In genomic region chr5:176591667-176592066, GRCh38 we compare ENCODE assay signal across 7 cellular contexts. TPM values are rescaled to one million over a fixed set of nuclear protein-coding genes. Genes with fewer than 3 reads are reported as not detected.
DNase-seq lines count a peak whose midpoint lies in the region; ATAC-seq, FAIRE-seq and TF ChIP-seq lines count a peak whose summit lies in the region.
"Not testable (repeated sequence)": the region's sequence is repeated elsewhere in the genome, so short reads cannot be mapped to it uniquely, and the experiment has no call there.
"Had no signal": no experiment of that assay in that cellular context is flagged by ENCODE, and none has a peak within 500 bp of the region (broad histone marks: within the 10 kb centered on the region; RNA-seq: fewer than 3 reads in every experiment).

No MANE protein-coding gene starts in this region.

- not testable (repeated sequence) for H3K36me3 ChIP-seq in bronchial epithelial cell (ENCODE audit: control insufficient read depth, insufficient read depth, low read length)
- H3K36me3 ChIP-seq in HepG2 (replicated peaks in 1 of 2; ENCODE audit: control insufficient read depth in 1 of 2, insufficient read depth in 2 of 2, low read length in 2 of 2), result peaks cover 0 to 13% of the 10 kb centered on the region in 2 experiments; a peak in 1 of 5 replicates

- not testable (repeated sequence) for H3K4me2 ChIP-seq in HepG2 (ENCODE audit: low read depth, low read length)

- FAIRE-seq in HTR-8/SVneo (lab: Jason Lieb, UNC), result peak; percentile 100
- FAIRE-seq in bronchial epithelial cell (lab: Jason Lieb, UNC), result peak; percentile 100
- FAIRE-seq in HepG2 (lab: Jason Lieb, UNC), result peak; percentile 44

- TF ChIP-seq EP300 in HepG2 (IDR thresholded peaks at IDR 0.05; ENCODE audit: low read depth in 2 of 2, low read length in 2 of 2); HepG2 (CRISPR knock-in tag; IDR thresholded peaks at IDR 0.05; ENCODE audit: borderline replicate concordance): not testable (repeated sequence)

- not testable (repeated sequence) for H3K79me2 ChIP-seq in HepG2 (ENCODE audit: insufficient read depth, low read length)

- H3K27me3 ChIP-seq in bronchial epithelial cell (ENCODE audit: control insufficient read depth, insufficient read depth, low read length); HepG2 (ENCODE audit: control insufficient read depth in 1 of 2, insufficient read depth in 2 of 2, low read length in 2 of 2): not testable (repeated sequence)

- not testable (repeated sequence) for H3K4me1 ChIP-seq in HepG2 (ENCODE audit: insufficient read depth, low read length)

- WGBS in HepG2 (ENCODE audit: low lambda C conversion rate), result 65% methylated on average over 2 of the region's 2 CpGs

- CTCF ChIA-PET in HepG2 (lab: Yijun Ruan, JAX; ENCODE audit: low intra/inter-chr PET ratio, low total read pairs), result not testable (repeated sequence)

- TF ChIP-seq CTCF in bronchial epithelial cell (IDR thresholded peaks at IDR 0.05; ENCODE audit: insufficient read depth, low read length, severe bottlenecking); HepG2 (CRISPR knock-in tag; IDR thresholded peaks at IDR 0.05): not testable (repeated sequence)

- TF ChIP-seq RAD21 in HepG2 (CRISPR knock-in tag; IDR thresholded peaks at IDR 0.05), result not testable (repeated sequence)

- H3K9ac ChIP-seq in HepG2 (ENCODE audit: insufficient read depth, low read depth, low read length), result not testable (repeated sequence)

- POLR2A ChIA-PET in HepG2 (lab: Yijun Ruan, JAX), result not testable (repeated sequence)

- in situ Hi-C loops in HepG2 (cut with HindIII; ENCODE audit: extremely low pct_ligation_motif_present, low pct_unique_long_range_greater_than_20kb), result loop anchor here (25.0 kb wide), 1 partner anchor 854 kb away; no protein-coding TSS in a partner anchor

- not testable (repeated sequence) for H3K9me3 ChIP-seq in HepG2 (ENCODE audit: low read length)

- ATAC-seq in HepG2, result not testable (repeated sequence)

- H3K27ac ChIP-seq in HepG2 (ENCODE audit: extremely low read length, insufficient read depth, low read length), result not testable (repeated sequence)

- TF ChIP-seq POLR2A in HepG2 (IDR thresholded peaks at IDR 0.05; ENCODE audit: insufficient read depth in 1 of 2, low read depth in 2 of 2, low read length in 2 of 2), result not testable (repeated sequence)

- intact Hi-C loops in HepG2 (cut with micrococcal nuclease; ENCODE audit: unreplicated experiment), result not testable (repeated sequence)

- not testable (repeated sequence) for H2AFZ ChIP-seq in HepG2 (ENCODE audit: low read length)

- not testable (repeated sequence) for BruUV-seq in HepG2 (replicated peaks; lab: Mats Ljungman, UMichigan)

- not testable (repeated sequence) for DNase-seq in HTR-8/SVneo (ENCODE audit: insufficient read length, low spot score); bronchial epithelial cell (ENCODE audit: low read depth); HepG2 (ENCODE audit: low spot score)

- H4K20me1 ChIP-seq in HepG2 (ENCODE audit: insufficient read depth, low read length), result not testable (repeated sequence)

- not testable (repeated sequence) for H3K4me3 ChIP-seq in bronchial epithelial cell (ENCODE audit: low read depth, low read length); HepG2 (replicated peaks in 1 of 3; ENCODE audit: insufficient read depth in 1 of 3, low read depth in 2 of 3, low read length in 3 of 3)

RNA-seq across cellular contexts. Expression of gene GPRIN1, which starts 18.3 kb away (rescaled TPM):
- total RNA-seq in bronchial epithelial cell, result 1.6 and 2.8 TPM in 2 replicates
- total RNA-seq in HepG2 (2016; rRNA removed; fragmentation: Illumina TruSeq; extraction: Trizol), result 2.0 and 2.1 TPM in 2 replicates
- 0.20 and 0.26 TPM in 2 replicates for total RNA-seq in HepG2 (2016; cell fraction: cytosol; rRNA removed; fragmentation: Illumina TruSeq; extraction: Trizol; ENCODE audit: low read depth)
- 1.6 and 2.0 TPM in 2 replicates for total RNA-seq in HepG2 (2016; cell fraction: insoluble cytoplasmic fraction; rRNA removed; fragmentation: Illumina TruSeq; extraction: Trizol)
- 0.71 and 0.79 TPM in 2 replicates for total RNA-seq in HepG2 (2016; cell fraction: membrane; rRNA removed; fragmentation: Illumina TruSeq; extraction: Trizol)
- 1.4 and 1.8 TPM in 2 replicates for total RNA-seq in HepG2 (2016; cell fraction: nucleus; rRNA removed; fragmentation: Illumina TruSeq; extraction: Trizol)
- 0.32 and 0.56 TPM in 2 replicates for polyA plus RNA-seq in HepG2 (2011; rRNA removed)
- polyA plus RNA-seq in HepG2 (2011; cell fraction: cytosol; rRNA removed), result 0.31 and 0.34 TPM in 2 replicates
- polyA plus RNA-seq in HepG2 (2011; cell fraction: nucleus; rRNA removed), result 0.50 and 0.62 TPM in 2 replicates
- polyA plus RNA-seq in HepG2 (2012), result 0.59 and 0.60 TPM in 2 replicates
- polyA plus RNA-seq in HepG2 (2016; cell fraction: cytosol; fragmentation: Illumina TruSeq; extraction: Trizol; ENCODE audit: low read depth), result 0.09 TPM in 2 replicates
- 1.4 and 1.7 TPM in 2 replicates for polyA plus RNA-seq in HepG2 (2016; cell fraction: insoluble cytoplasmic fraction; fragmentation: Illumina TruSeq; extraction: Trizol; ENCODE audit: low read depth)
- 0.34 and 0.43 TPM in 2 replicates for polyA plus RNA-seq in HepG2 (2016; cell fraction: membrane; fragmentation: Illumina TruSeq; extraction: Trizol; ENCODE audit: low read depth)
- polyA plus RNA-seq in HepG2 (2016; cell fraction: nucleus; fragmentation: Illumina TruSeq; extraction: Trizol; ENCODE audit: insufficient read depth, low read depth), result 1.1 and 1.6 TPM in 2 replicates
- polyA minus RNA-seq in HepG2 (2011; rRNA and poly(A)+ RNA removed; ENCODE audit: low replicate concordance), result 0.62 and 3.2 TPM in 2 replicates
- 0.70 and 0.99 TPM in 2 replicates for polyA minus RNA-seq in HepG2 (2011; cell fraction: cytosol; rRNA and poly(A)+ RNA removed)
- polyA minus RNA-seq in HepG2 (2011; cell fraction: nucleus; rRNA and poly(A)+ RNA removed), result 0.87 and 0.90 TPM in 2 replicates

RNA-seq across cellular contexts. Expression of gene SNCB, which starts 38.7 kb away (rescaled TPM):
- total RNA-seq in bronchial epithelial cell (not detected in 2 replicates), HepG2 (2016; rRNA removed; fragmentation: Illumina TruSeq; extraction: Trizol) (not detected in 2 replicates)
- not detected in 2 replicates for total RNA-seq in HepG2 (2016; cell fraction: cytosol; rRNA removed; fragmentation: Illumina TruSeq; extraction: Trizol; ENCODE audit: low read depth)
- total RNA-seq in HepG2 (2016; cell fraction: insoluble cytoplasmic fraction; rRNA removed; fragmentation: Illumina TruSeq; extraction: Trizol), result not detected in 2 replicates
- not detected in 2 replicates for total RNA-seq in HepG2 (2016; cell fraction: membrane; rRNA removed; fragmentation: Illumina TruSeq; extraction: Trizol)
- total RNA-seq in HepG2 (2016; cell fraction: nucleus; rRNA removed; fragmentation: Illumina TruSeq; extraction: Trizol), result not detected in 2 replicates
- not detected in 2 replicates for polyA plus RNA-seq in HepG2 (2011; rRNA removed)
- polyA plus RNA-seq in HepG2 (2011; cell fraction: cytosol; rRNA removed), result not detected in 2 replicates
- not detected in 2 replicates for polyA plus RNA-seq in HepG2 (2011; cell fraction: nucleus; rRNA removed)
- polyA plus RNA-seq in HepG2 (2012), result not detected in 2 replicates
- not detected in 2 replicates for polyA plus RNA-seq in HepG2 (2016; cell fraction: cytosol; fragmentation: Illumina TruSeq; extraction: Trizol; ENCODE audit: low read depth)
- not detected in 2 replicates for polyA plus RNA-seq in HepG2 (2016; cell fraction: insoluble cytoplasmic fraction; fragmentation: Illumina TruSeq; extraction: Trizol; ENCODE audit: low read depth)
- polyA plus RNA-seq in HepG2 (2016; cell fraction: membrane; fragmentation: Illumina TruSeq; extraction: Trizol; ENCODE audit: low read depth), result not detected in 2 replicates
- not detected in 2 replicates for polyA plus RNA-seq in HepG2 (2016; cell fraction: nucleus; fragmentation: Illumina TruSeq; extraction: Trizol; ENCODE audit: insufficient read depth, low read depth)
- not detected in 2 replicates for polyA minus RNA-seq in HepG2 (2011; rRNA and poly(A)+ RNA removed; ENCODE audit: low replicate concordance)
- not detected in 2 replicates for polyA minus RNA-seq in HepG2 (2011; cell fraction: cytosol; rRNA and poly(A)+ RNA removed)
- not detected in 2 replicates for polyA minus RNA-seq in HepG2 (2011; cell fraction: nucleus; rRNA and poly(A)+ RNA removed)
- total RNA-seq: CD4-positive, CD25-positive, alpha-beta regulatory T cell; Right ventricle myocardium inferior; SJSA1 had no signal
- polyA plus RNA-seq: BJ; CD4-positive, CD25-positive, alpha-beta regulatory T cell had no signal

RNA-seq across cellular contexts. Expression of gene EIF4E1B, which starts 38.8 kb away (rescaled TPM):
- total RNA-seq in bronchial epithelial cell (not detected in 2 replicates), HepG2 (2016; rRNA removed; fragmentation: Illumina TruSeq; extraction: Trizol) (not detected in 2 replicates)
- not detected in 2 replicates for total RNA-seq in HepG2 (2016; cell fraction: cytosol; rRNA removed; fragmentation: Illumina TruSeq; extraction: Trizol; ENCODE audit: low read depth)
- total RNA-seq in HepG2 (2016; cell fraction: insoluble cytoplasmic fraction; rRNA removed; fragmentation: Illumina TruSeq; extraction: Trizol), result not detected in 2 replicates
- not detected in 2 replicates for total RNA-seq in HepG2 (2016; cell fraction: membrane; rRNA removed; fragmentation: Illumina TruSeq; extraction: Trizol)
- not detected in 2 replicates for total RNA-seq in HepG2 (2016; cell fraction: nucleus; rRNA removed; fragmentation: Illumina TruSeq; extraction: Trizol)
- polyA plus RNA-seq in HepG2 (2011; rRNA removed), result not detected in 2 replicates
- polyA plus RNA-seq in HepG2 (2011; cell fraction: cytosol; rRNA removed), result not detected in 2 replicates
- polyA plus RNA-seq in HepG2 (2011; cell fraction: nucleus; rRNA removed), result not detected in 2 replicates
- polyA plus RNA-seq in HepG2 (2012), result not detected in 2 replicates
- not detected in 2 replicates for polyA plus RNA-seq in HepG2 (2016; cell fraction: cytosol; fragmentation: Illumina TruSeq; extraction: Trizol; ENCODE audit: low read depth)
- not detected in 2 replicates for polyA plus RNA-seq in HepG2 (2016; cell fraction: insoluble cytoplasmic fraction; fragmentation: Illumina TruSeq; extraction: Trizol; ENCODE audit: low read depth)
- not detected in 2 replicates for polyA plus RNA-seq in HepG2 (2016; cell fraction: membrane; fragmentation: Illumina TruSeq; extraction: Trizol; ENCODE audit: low read depth)
- not detected in 2 replicates for polyA plus RNA-seq in HepG2 (2016; cell fraction: nucleus; fragmentation: Illumina TruSeq; extraction: Trizol; ENCODE audit: insufficient read depth, low read depth)
- polyA minus RNA-seq in HepG2 (2011; rRNA and poly(A)+ RNA removed; ENCODE audit: low replicate concordance), result 0.07 TPM in 1 of 2 replicates, not detected in the other
- polyA minus RNA-seq in HepG2 (2011; cell fraction: cytosol; rRNA and poly(A)+ RNA removed), result not detected in 2 replicates
- polyA minus RNA-seq in HepG2 (2011; cell fraction: nucleus; rRNA and poly(A)+ RNA removed), result not detected in 2 replicates
- total RNA-seq: CD4-positive, CD25-positive, alpha-beta regulatory T cell; Right ventricle myocardium inferior; SJSA1 had no signal
- polyA plus RNA-seq: BJ; CD4-positive, CD25-positive, alpha-beta regulatory T cell had no signal

RNA-seq across cellular contexts. Expression of gene CDHR2, which starts 42.5 kb away (rescaled TPM):
- under 0.01 TPM in 2 replicates for total RNA-seq in bronchial epithelial cell
- total RNA-seq in HepG2 (2016; rRNA removed; fragmentation: Illumina TruSeq; extraction: Trizol), result 7.8 and 17.9 TPM in 2 replicates
- total RNA-seq in HepG2 (2016; cell fraction: cytosol; rRNA removed; fragmentation: Illumina TruSeq; extraction: Trizol; ENCODE audit: low read depth), result 3.8 and 4.0 TPM in 2 replicates
- 5.3 and 18.3 TPM in 2 replicates for total RNA-seq in HepG2 (2016; cell fraction: insoluble cytoplasmic fraction; rRNA removed; fragmentation: Illumina TruSeq; extraction: Trizol)
- total RNA-seq in HepG2 (2016; cell fraction: membrane; rRNA removed; fragmentation: Illumina TruSeq; extraction: Trizol), result 7.4 and 8.2 TPM in 2 replicates
- 19.1 and 22.7 TPM in 2 replicates for total RNA-seq in HepG2 (2016; cell fraction: nucleus; rRNA removed; fragmentation: Illumina TruSeq; extraction: Trizol)
- polyA plus RNA-seq in HepG2 (2011; rRNA removed), result 20.9 and 27.3 TPM in 2 replicates
- 14.0 and 14.6 TPM in 2 replicates for polyA plus RNA-seq in HepG2 (2011; cell fraction: cytosol; rRNA removed)
- 70.0 and 99.3 TPM in 2 replicates for polyA plus RNA-seq in HepG2 (2011; cell fraction: nucleus; rRNA removed)
- 15.8 and 16.5 TPM in 2 replicates for polyA plus RNA-seq in HepG2 (2012)
- 2.7 and 3.5 TPM in 2 replicates for polyA plus RNA-seq in HepG2 (2016; cell fraction: cytosol; fragmentation: Illumina TruSeq; extraction: Trizol; ENCODE audit: low read depth)
- polyA plus RNA-seq in HepG2 (2016; cell fraction: insoluble cytoplasmic fraction; fragmentation: Illumina TruSeq; extraction: Trizol; ENCODE audit: low read depth), result 6.8 and 7.1 TPM in 2 replicates
- 4.6 and 6.1 TPM in 2 replicates for polyA plus RNA-seq in HepG2 (2016; cell fraction: membrane; fragmentation: Illumina TruSeq; extraction: Trizol; ENCODE audit: low read depth)
- 48.7 and 52.7 TPM in 2 replicates for polyA plus RNA-seq in HepG2 (2016; cell fraction: nucleus; fragmentation: Illumina TruSeq; extraction: Trizol; ENCODE audit: insufficient read depth, low read depth)
- 0.07 and 41.0 TPM in 2 replicates for polyA minus RNA-seq in HepG2 (2011; rRNA and poly(A)+ RNA removed; ENCODE audit: low replicate concordance)
- 12.1 and 12.2 TPM in 2 replicates for polyA minus RNA-seq in HepG2 (2011; cell fraction: cytosol; rRNA and poly(A)+ RNA removed)
- 15.5 and 15.7 TPM in 2 replicates for polyA minus RNA-seq in HepG2 (2011; cell fraction: nucleus; rRNA and poly(A)+ RNA removed)
- total RNA-seq: SJSA1 had no signal
- polyA plus RNA-seq: BJ; CD4-positive, CD25-positive, alpha-beta regulatory T cell had no signal

RNA-seq across cellular contexts. Expression of gene RNF44, which starts 54.5 kb away (rescaled TPM):
- total RNA-seq in bronchial epithelial cell (2.1 and 3.6 TPM in 2 replicates), HepG2 (2016; rRNA removed; fragmentation: Illumina TruSeq; extraction: Trizol) (5.1 and 9.2 TPM in 2 replicates)
- total RNA-seq in HepG2 (2016; cell fraction: cytosol; rRNA removed; fragmentation: Illumina TruSeq; extraction: Trizol; ENCODE audit: low read depth), result 7.2 and 9.4 TPM in 2 replicates
- total RNA-seq in HepG2 (2016; cell fraction: insoluble cytoplasmic fraction; rRNA removed; fragmentation: Illumina TruSeq; extraction: Trizol), result 4.4 and 8.7 TPM in 2 replicates
- 7.2 and 9.8 TPM in 2 replicates for total RNA-seq in HepG2 (2016; cell fraction: membrane; rRNA removed; fragmentation: Illumina TruSeq; extraction: Trizol)
- 9.4 and 17.1 TPM in 2 replicates for total RNA-seq in HepG2 (2016; cell fraction: nucleus; rRNA removed; fragmentation: Illumina TruSeq; extraction: Trizol)
- polyA plus RNA-seq in HepG2 (2011; rRNA removed), result 16.8 and 19.1 TPM in 2 replicates
- 6.8 and 9.5 TPM in 2 replicates for polyA plus RNA-seq in HepG2 (2011; cell fraction: cytosol; rRNA removed)
- 134 and 149 TPM in 2 replicates for polyA plus RNA-seq in HepG2 (2011; cell fraction: nucleus; rRNA removed)
- polyA plus RNA-seq in HepG2 (2012), result 37.8 and 52.8 TPM in 2 replicates
- 2.3 and 2.5 TPM in 2 replicates for polyA plus RNA-seq in HepG2 (2016; cell fraction: cytosol; fragmentation: Illumina TruSeq; extraction: Trizol; ENCODE audit: low read depth)
- polyA plus RNA-seq in HepG2 (2016; cell fraction: insoluble cytoplasmic fraction; fragmentation: Illumina TruSeq; extraction: Trizol; ENCODE audit: low read depth), result 15.8 and 20.6 TPM in 2 replicates
- polyA plus RNA-seq in HepG2 (2016; cell fraction: membrane; fragmentation: Illumina TruSeq; extraction: Trizol; ENCODE audit: low read depth), result 9.4 and 9.7 TPM in 2 replicates
- polyA plus RNA-seq in HepG2 (2016; cell fraction: nucleus; fragmentation: Illumina TruSeq; extraction: Trizol; ENCODE audit: insufficient read depth, low read depth), result 52.0 and 60.3 TPM in 2 replicates
- 18.3 and 21.3 TPM in 2 replicates for polyA minus RNA-seq in HepG2 (2011; rRNA and poly(A)+ RNA removed; ENCODE audit: low replicate concordance)
- polyA minus RNA-seq in HepG2 (2011; cell fraction: cytosol; rRNA and poly(A)+ RNA removed), result 16.1 and 19.0 TPM in 2 replicates
- polyA minus RNA-seq in HepG2 (2011; cell fraction: nucleus; rRNA and poly(A)+ RNA removed), result 28.3 and 33.1 TPM in 2 replicates
